In the genomic region with DNA sequence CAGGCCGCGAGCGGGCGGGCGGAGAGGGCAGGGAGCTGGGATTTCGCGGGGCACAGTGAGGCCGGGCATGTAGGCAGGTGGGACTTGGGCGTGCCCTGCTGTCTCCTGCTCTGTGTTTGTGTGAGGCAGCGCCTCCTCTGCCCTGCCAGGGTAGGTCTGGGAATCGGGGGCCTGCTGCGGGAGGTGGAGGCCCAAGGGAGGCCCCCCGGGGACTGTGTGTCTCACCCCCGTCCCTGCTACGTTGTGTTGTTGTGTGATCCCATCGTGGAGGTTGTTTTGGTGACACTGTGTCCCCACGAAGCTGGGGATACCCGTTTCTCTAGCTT, we compare ENCODE assay signal across 1 cellular context.
TF ChIP-seq lines count a peak whose summit lies in the region.

No MANE protein-coding gene starts in this region.

TF ChIP-seq in SK-N-SH, 30 proteins besides CTCF, POLR2A, EP300 and RAD21:
- TF ChIP-seq GATA2 (CRISPR knock-in tag; IDR thresholded peaks at IDR 0.05): no peak
- TF ChIP-seq, protein P1, sequence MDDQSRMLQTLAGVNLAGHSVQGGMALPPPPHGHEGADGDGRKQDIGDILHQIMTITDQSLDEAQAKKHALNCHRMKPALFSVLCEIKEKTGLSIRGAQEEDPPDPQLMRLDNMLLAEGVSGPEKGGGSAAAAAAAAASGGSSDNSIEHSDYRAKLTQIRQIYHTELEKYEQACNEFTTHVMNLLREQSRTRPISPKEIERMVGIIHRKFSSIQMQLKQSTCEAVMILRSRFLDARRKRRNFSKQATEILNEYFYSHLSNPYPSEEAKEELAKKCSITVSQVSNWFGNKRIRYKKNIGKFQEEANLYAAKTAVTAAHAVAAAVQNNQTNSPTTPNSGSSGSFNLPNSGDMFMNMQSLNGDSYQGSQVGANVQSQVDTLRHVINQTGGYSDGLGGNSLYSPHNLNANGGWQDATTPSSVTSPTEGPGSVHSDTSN (IDR thresholded peaks at IDR 0.05): no peak
- no peak for TF ChIP-seq MAX (IDR thresholded peaks at IDR 0.05; ENCODE audit: low read depth)
- TF ChIP-seq NRF1 (IDR thresholded peaks at IDR 0.05; ENCODE audit: low read depth, low read length): no peak
- TF ChIP-seq RCOR1 (IDR thresholded peaks at IDR 0.05; ENCODE audit: low read length): no peak
- TF ChIP-seq SIN3A (IDR thresholded peaks at IDR 0.05; ENCODE audit: borderline replicate concordance, low read depth, low read length): no peak
- TF ChIP-seq EZH2phosphoT487 (IDR thresholded peaks at IDR 0.05; ENCODE audit: borderline replicate concordance, low read depth): no peak
- TF ChIP-seq FOXM1 (IDR thresholded peaks at IDR 0.05; ENCODE audit: low read depth): no peak
- TF ChIP-seq ELF1 (IDR thresholded peaks at IDR 0.05): no peak
- TF ChIP-seq YY1 (IDR thresholded peaks at IDR 0.05; ENCODE audit: low read depth): no peak
- TF ChIP-seq GABPA (IDR thresholded peaks at IDR 0.05; ENCODE audit: low read depth): no peak
- no peak for TF ChIP-seq ZBTB33 (IDR thresholded peaks at IDR 0.05; ENCODE audit: borderline replicate concordance, low read depth)
- TF ChIP-seq MXI1 (IDR thresholded peaks at IDR 0.05; ENCODE audit: low read depth, low read length): no peak
- no peak for TF ChIP-seq TAF1 (IDR thresholded peaks at IDR 0.05; ENCODE audit: borderline replicate concordance, low read depth, low read length)
- TF ChIP-seq FOSL2 (IDR thresholded peaks at IDR 0.05; ENCODE audit: borderline replicate concordance, low read depth): no peak
